In the genomic region with DNA sequence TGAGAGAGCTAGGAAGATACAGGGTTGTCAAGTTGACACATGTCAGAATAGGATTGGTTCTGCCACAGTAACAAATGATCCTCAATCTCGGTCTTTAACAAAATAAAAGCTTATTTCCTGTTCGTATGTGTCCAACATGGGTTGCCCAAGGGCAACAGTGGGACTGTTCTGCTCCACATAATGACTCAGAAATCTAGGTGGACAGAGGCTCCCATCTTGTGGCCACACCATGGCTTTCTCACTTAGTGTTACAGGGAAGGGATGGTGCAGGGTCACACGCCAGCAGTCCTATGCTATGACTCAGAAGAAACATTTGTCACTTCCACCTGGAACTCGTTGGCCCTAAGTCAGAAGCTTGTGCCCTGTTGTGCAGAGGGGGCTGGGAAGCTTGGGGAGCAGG, we compare ENCODE assay signal across 2 cellular contexts.
A peak's percentile ranks its signal among the peaks of the same experiment; 100 is the strongest.
TF ChIP-seq lines count a peak whose summit lies in the region.

No MANE protein-coding gene starts in this region.

TF ChIP-seq in K562, 482 proteins besides CTCF, POLR2A, EP300 and RAD21 (continued from another document):
- no peak for TF ChIP-seq BMI1 (IDR thresholded peaks at IDR 0.05; ENCODE audit: low read length)
- peak; percentile 88; the same call in 1 of the 2 replicates for TF ChIP-seq ZNF12 (CRISPR knock-in tag; IDR thresholded peaks at IDR 0.05)
- TF ChIP-seq JUND (IDR thresholded peaks at IDR 0.05; ENCODE audit: borderline replicate concordance, low read depth, low read length): peak; percentile 37; the same call in 1 of the 2 replicates
- no peak for TF ChIP-seq JUND (tag; IDR thresholded peaks at IDR 0.05; ENCODE audit: borderline replicate concordance, low read depth, low read length)
TF ChIP-seq in K562: peak in this region for 3.

TF ChIP-seq in HepG2, 621 proteins besides CTCF, POLR2A, EP300 and RAD21 (continued from another document):
- TF ChIP-seq, protein P1, sequence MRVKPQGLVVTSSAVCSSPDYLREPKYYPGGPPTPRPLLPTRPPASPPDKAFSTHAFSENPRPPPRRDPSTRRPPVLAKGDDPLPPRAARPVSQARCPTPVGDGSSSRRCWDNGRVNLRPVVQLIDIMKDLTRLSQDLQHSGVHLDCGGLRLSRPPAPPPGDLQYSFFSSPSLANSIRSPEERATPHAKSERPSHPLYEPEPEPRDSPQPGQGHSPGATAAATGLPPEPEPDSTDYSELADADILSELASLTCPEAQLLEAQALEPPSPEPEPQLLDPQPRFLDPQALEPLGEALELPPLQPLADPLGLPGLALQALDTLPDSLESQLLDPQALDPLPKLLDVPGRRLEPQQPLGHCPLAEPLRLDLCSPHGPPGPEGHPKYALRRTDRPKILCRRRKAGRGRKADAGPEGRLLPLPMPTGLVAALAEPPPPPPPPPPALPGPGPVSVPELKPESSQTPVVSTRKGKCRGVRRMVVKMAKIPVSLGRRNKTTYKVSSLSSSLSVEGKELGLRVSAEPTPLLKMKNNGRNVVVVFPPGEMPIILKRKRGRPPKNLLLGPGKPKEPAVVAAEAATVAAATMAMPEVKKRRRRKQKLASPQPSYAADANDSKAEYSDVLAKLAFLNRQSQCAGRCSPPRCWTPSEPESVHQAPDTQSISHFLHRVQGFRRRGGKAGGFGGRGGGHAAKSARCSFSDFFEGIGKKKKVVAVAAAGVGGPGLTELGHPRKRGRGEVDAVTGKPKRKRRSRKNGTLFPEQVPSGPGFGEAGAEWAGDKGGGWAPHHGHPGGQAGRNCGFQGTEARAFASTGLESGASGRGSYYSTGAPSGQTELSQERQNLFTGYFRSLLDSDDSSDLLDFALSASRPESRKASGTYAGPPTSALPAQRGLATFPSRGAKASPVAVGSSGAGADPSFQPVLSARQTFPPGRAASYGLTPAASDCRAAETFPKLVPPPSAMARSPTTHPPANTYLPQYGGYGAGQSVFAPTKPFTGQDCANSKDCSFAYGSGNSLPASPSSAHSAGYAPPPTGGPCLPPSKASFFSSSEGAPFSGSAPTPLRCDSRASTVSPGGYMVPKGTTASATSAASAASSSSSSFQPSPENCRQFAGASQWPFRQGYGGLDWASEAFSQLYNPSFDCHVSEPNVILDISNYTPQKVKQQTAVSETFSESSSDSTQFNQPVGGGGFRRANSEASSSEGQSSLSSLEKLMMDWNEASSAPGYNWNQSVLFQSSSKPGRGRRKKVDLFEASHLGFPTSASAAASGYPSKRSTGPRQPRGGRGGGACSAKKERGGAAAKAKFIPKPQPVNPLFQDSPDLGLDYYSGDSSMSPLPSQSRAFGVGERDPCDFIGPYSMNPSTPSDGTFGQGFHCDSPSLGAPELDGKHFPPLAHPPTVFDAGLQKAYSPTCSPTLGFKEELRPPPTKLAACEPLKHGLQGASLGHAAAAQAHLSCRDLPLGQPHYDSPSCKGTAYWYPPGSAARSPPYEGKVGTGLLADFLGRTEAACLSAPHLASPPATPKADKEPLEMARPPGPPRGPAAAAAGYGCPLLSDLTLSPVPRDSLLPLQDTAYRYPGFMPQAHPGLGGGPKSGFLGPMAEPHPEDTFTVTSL (CRISPR knock-in tag; IDR thresholded peaks at IDR 0.05; ENCODE audit: borderline replicate concordance): peak; percentile 55; the same call in 1 of the 2 replicates
- TF ChIP-seq, protein P2, sequence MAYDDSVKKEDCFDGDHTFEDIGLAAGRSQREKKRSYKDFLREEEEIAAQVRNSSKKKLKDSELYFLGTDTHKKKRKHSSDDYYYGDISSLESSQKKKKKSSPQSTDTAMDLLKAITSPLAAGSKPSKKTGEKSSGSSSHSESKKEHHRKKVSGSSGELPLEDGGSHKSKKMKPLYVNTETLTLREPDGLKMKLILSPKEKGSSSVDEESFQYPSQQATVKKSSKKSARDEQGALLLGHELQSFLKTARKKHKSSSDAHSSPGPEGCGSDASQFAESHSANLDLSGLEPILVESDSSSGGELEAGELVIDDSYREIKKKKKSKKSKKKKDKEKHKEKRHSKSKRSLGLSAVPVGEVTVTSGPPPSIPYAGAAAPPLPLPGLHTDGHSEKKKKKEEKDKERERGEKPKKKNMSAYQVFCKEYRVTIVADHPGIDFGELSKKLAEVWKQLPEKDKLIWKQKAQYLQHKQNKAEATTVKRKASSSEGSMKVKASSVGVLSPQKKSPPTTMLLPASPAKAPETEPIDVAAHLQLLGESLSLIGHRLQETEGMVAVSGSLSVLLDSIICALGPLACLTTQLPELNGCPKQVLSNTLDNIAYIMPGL (CRISPR knock-in tag; IDR thresholded peaks at IDR 0.05; ENCODE audit: borderline replicate concordance in 1 of 2, low read depth in 1 of 2): peak in 1 of 2 experiments; percentile 29; a peak in 1 of 4 replicates
- TF ChIP-seq SOX5 (CRISPR knock-in tag; IDR thresholded peaks at IDR 0.05; ENCODE audit: borderline replicate concordance) (no peak), TFE3 (CRISPR knock-in tag; IDR thresholded peaks at IDR 0.05) (0 out of 2 replicates have a peak, but pooled peaks have one; percentile 27), XBP1 (CRISPR knock-in tag; IDR thresholded peaks at IDR 0.05) (no peak), FOSL2 (CRISPR knock-in tag; IDR thresholded peaks at IDR 0.05) (peak; percentile 82), FOXA3 (CRISPR knock-in tag; IDR thresholded peaks at IDR 0.05) (peak; percentile 23; the same call in 1 of the 2 replicates), ADNP (CRISPR knock-in tag; IDR thresholded peaks at IDR 0.05) (no peak), SMYD3 (CRISPR knock-in tag; IDR thresholded peaks at IDR 0.05) (no peak), SMC3 (IDR thresholded peaks at IDR 0.05; ENCODE audit: low read length) (peak; percentile 66; the same call in 1 of the 2 replicates), SPEN (CRISPR knock-in tag; IDR thresholded peaks at IDR 0.05; ENCODE audit: low read depth) (peak; percentile 58; the same call in 1 of the 2 replicates), BHLHE40 (IDR thresholded peaks at IDR 0.05; ENCODE audit: low read length) (peak; percentile 48), ZNF12 (CRISPR knock-in tag; IDR thresholded peaks at IDR 0.05) (peak; percentile 91; the same call in 1 of the 2 replicates), BORCS8-MEF2B (CRISPR knock-in tag; IDR thresholded peaks at IDR 0.05) (no peak), PRMT3 (CRISPR knock-in tag; IDR thresholded peaks at IDR 0.05; ENCODE audit: borderline replicate concordance, low read depth) (0 out of 2 replicates have a peak, but pooled peaks have one; percentile 20), KDM5A (IDR thresholded peaks at IDR 0.05; ENCODE audit: borderline replicate concordance, low read length) (no peak), NR2F1 (CRISPR knock-in tag; IDR thresholded peaks at IDR 0.05) (0 out of 4 replicates have a peak, but pooled peaks of 1 of the 2 experiments have one; percentile 28), STAG1 (CRISPR knock-in tag; IDR thresholded peaks at IDR 0.05) (peak; percentile 70), SAP130 (CRISPR knock-in tag; IDR thresholded peaks at IDR 0.05; ENCODE audit: low read depth) (peak; percentile 58; the same call in 1 of the 2 replicates), HDAC6 (IDR thresholded peaks at IDR 0.05; ENCODE audit: low read depth, low read length) (no peak), SALL1 (CRISPR knock-in tag; IDR thresholded peaks at IDR 0.05) (no peak), ZNF232 (CRISPR knock-in tag; IDR thresholded peaks at IDR 0.05; ENCODE audit: borderline replicate concordance) (no peak), ERF (CRISPR knock-in tag; IDR thresholded peaks at IDR 0.05) (0 out of 2 replicates have a peak, but pooled peaks have one; percentile 37), TEAD3 (CRISPR knock-in tag; optimal IDR thresholded peaks at IDR 0.05; ENCODE audit: borderline replicate concordance) (peak; percentile 15), ZSCAN22 (CRISPR knock-in tag; IDR thresholded peaks at IDR 0.05) (no peak), THAP7 (CRISPR knock-in tag; IDR thresholded peaks at IDR 0.05) (no peak), ZNF44 (CRISPR knock-in tag; IDR thresholded peaks at IDR 0.05) (no peak), ZNF552 (CRISPR knock-in tag; IDR thresholded peaks at IDR 0.05; ENCODE audit: borderline replicate concordance) (no peak)
- TF ChIP-seq, protein P3, sequence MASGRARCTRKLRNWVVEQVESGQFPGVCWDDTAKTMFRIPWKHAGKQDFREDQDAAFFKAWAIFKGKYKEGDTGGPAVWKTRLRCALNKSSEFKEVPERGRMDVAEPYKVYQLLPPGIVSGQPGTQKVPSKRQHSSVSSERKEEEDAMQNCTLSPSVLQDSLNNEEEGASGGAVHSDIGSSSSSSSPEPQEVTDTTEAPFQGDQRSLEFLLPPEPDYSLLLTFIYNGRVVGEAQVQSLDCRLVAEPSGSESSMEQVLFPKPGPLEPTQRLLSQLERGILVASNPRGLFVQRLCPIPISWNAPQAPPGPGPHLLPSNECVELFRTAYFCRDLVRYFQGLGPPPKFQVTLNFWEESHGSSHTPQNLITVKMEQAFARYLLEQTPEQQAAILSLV (CRISPR knock-in tag; IDR thresholded peaks at IDR 0.05; ENCODE audit: borderline replicate concordance): peak; percentile 39; the same call in 1 of the 2 replicates
- TF ChIP-seq, protein P4, sequence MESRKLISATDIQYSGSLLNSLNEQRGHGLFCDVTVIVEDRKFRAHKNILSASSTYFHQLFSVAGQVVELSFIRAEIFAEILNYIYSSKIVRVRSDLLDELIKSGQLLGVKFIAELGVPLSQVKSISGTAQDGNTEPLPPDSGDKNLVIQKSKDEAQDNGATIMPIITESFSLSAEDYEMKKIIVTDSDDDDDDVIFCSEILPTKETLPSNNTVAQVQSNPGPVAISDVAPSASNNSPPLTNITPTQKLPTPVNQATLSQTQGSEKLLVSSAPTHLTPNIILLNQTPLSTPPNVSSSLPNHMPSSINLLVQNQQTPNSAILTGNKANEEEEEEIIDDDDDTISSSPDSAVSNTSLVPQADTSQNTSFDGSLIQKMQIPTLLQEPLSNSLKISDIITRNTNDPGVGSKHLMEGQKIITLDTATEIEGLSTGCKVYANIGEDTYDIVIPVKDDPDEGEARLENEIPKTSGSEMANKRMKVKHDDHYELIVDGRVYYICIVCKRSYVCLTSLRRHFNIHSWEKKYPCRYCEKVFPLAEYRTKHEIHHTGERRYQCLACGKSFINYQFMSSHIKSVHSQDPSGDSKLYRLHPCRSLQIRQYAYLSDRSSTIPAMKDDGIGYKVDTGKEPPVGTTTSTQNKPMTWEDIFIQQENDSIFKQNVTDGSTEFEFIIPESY (CRISPR knock-in tag; IDR thresholded peaks at IDR 0.05): peak; percentile 33; the same call in 1 of the 2 replicates
